ENCODE assay signal across 8 cellular contexts in the genomic region with DNA sequence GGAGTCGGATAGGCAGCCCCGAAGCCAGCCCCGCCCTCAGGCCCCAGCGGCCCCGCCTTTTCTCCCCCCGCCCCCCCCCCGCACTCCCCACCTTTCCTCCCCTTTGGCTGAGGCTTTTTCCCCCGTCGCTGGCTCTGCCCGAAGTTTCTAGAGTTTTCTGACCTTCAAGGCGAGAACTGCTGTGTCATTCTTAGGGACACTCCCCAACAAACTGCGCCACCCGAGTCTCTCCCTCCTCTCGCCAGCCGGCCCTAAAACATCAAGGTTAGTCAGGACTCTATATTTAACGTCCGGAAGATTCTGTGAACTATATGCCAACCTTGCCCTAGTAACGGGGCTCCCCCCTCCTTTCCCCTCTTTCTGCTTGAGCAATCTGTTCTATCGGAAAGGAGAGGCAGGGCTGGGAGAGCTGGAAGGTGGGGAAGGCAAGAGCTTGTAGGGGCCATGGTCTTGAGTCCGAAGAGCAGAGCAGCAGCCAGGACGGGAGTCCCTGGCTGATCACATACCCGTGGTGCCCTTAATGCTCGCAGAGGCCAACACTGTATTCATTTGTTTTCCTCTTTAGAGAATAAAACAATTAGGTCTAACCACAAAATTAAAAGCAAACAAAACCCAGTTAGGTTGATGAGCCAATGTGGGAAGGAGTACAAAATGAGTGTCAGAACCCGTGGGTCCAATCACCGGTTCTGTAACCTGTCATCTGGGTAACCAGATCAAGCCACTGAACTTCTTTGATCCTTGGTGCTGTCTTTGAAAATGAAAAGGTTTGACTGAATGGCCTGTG. TPM values are rescaled to one million over a fixed set of nuclear protein-coding genes. Genes with fewer than 3 reads are reported as not detected.
DNase-seq lines count a peak whose midpoint lies in the region; ATAC-seq and TF ChIP-seq lines count a peak whose summit lies in the region.

No MANE protein-coding gene starts in this region.

- intact Hi-C loops in Right ventricle myocardium inferior (cut with DNase I): no loop called here

- in situ Hi-C loops in SK-MEL-5 (cut with HindIII; ENCODE audit: low pct_unique_long_range_greater_than_20kb, low sequenced_read_pairs): no loop called here

- peak overlapping the region; percentile 94 for H3K27ac Mint-ChIP-seq in activated naive CD8-positive, alpha-beta T cell treated with anti-CD3 and anti-CD28 coated beads for 36 hours

- peaks cover 27% of the 10 kb centered on the region for H3K27me3 Mint-ChIP-seq in activated naive CD8-positive, alpha-beta T cell treated with anti-CD3 and anti-CD28 coated beads for 36 hours

- H3K9me3 Mint-ChIP-seq in activated naive CD8-positive, alpha-beta T cell treated with anti-CD3 and anti-CD28 coated beads for 36 hours: no peaks in the 10 kb centered on the region

- DNase-seq in GM12864 (ENCODE audit: low read depth): no peak
- peak; percentile 69 for DNase-seq in SK-MEL-5 (ENCODE audit: low read depth, low spot score)
- peak; percentile 44 for DNase-seq in activated naive CD8-positive, alpha-beta T cell treated with anti-CD3 and anti-CD28 coated beads for 36 hours
- DNase-seq in Right ventricle myocardium inferior (ENCODE audit: missing footprints): peak; percentile 88
- peak in 54 of 56 donors; percentile 14 to 91 (median 72) for DNase-seq in nucleus accumbens (lab: John Stamatoyannopoulos, UW)
- peak; percentile 92 for DNase-seq in ureter (ENCODE audit: low spot score)

- H3K4me3 ChIP-seq in GM12864 (ENCODE audit: low read depth, low read length): peak overlapping the region; percentile 67

- no peak for TF ChIP-seq CTCF in GM12864 (IDR thresholded peaks at IDR 0.05; ENCODE audit: low read depth, low read length, missing control alignments)

- ATAC-seq in HG03175 (IDR thresholded peaks at IDR 0.05; ENCODE audit: unreplicated experiment): peak; percentile 33
- peak; percentile 72 for ATAC-seq in Right ventricle myocardium inferior
- ATAC-seq in GM19023 (IDR thresholded peaks at IDR 0.05; ENCODE audit: unreplicated experiment): no peak

- H3K36me3 Mint-ChIP-seq in activated naive CD8-positive, alpha-beta T cell treated with anti-CD3 and anti-CD28 coated beads for 36 hours: no peaks in the 10 kb centered on the region

- H3K4me3 Mint-ChIP-seq in activated naive CD8-positive, alpha-beta T cell treated with anti-CD3 and anti-CD28 coated beads for 36 hours: peak overlapping the region; percentile 98

- H3K4me1 Mint-ChIP-seq in activated naive CD8-positive, alpha-beta T cell treated with anti-CD3 and anti-CD28 coated beads for 36 hours: peaks cover 46% of the 10 kb centered on the region

RNA-seq across cellular contexts. Expression of a gene that starts 5.3 kb away (rescaled TPM):
- total RNA-seq in SK-MEL-5 (2014; rRNA removed; shearing (Covaris generic)): 104 TPM in 2 replicates
- polyA plus RNA-seq in SK-MEL-5 (2015; cell fraction: cytosol; rRNA removed): 127 and 135 TPM in 2 replicates
- 30.9 and 34.3 TPM in 2 replicates for polyA plus RNA-seq in SK-MEL-5 (2015; cell fraction: nucleus; rRNA removed)
- 10 to 100 TPM; 21.6 to 24.3 TPM for total RNA-seq in activated naive CD8-positive, alpha-beta T cell treated with anti-CD3 and anti-CD28 coated beads for 36 hours
- 215 TPM for total RNA-seq in Right ventricle myocardium inferior
- 163 TPM for total RNA-seq in ureter

RNA-seq across cellular contexts. Expression of a gene that starts 6.9 kb away (rescaled TPM):
- 7.1 and 8.2 TPM in 2 replicates for total RNA-seq in SK-MEL-5 (2014; rRNA removed; shearing (Covaris generic))
- polyA plus RNA-seq in SK-MEL-5 (2015; cell fraction: cytosol; rRNA removed): 7.5 and 9.6 TPM in 2 replicates
- polyA plus RNA-seq in SK-MEL-5 (2015; cell fraction: nucleus; rRNA removed): 0.11 and 3.1 TPM in 2 replicates
- total RNA-seq in activated naive CD8-positive, alpha-beta T cell treated with anti-CD3 and anti-CD28 coated beads for 36 hours: 10 to 100 TPM; 24.3 to 24.8 TPM
- total RNA-seq in Right ventricle myocardium inferior (298 TPM), ureter (191 TPM)

RNA-seq across cellular contexts. Expression of a gene that starts 7.1 kb away (rescaled TPM):
- total RNA-seq in SK-MEL-5 (2014; rRNA removed; shearing (Covaris generic)): 0.29 TPM in 2 replicates
- 0.10 and 0.12 TPM in 2 replicates for polyA plus RNA-seq in SK-MEL-5 (2015; cell fraction: cytosol; rRNA removed)
- polyA plus RNA-seq in SK-MEL-5 (2015; cell fraction: nucleus; rRNA removed): 0.28 TPM in 1 of 2 replicates, not detected in the other
- 1 to 10 TPM; 1.2 to 1.5 TPM for total RNA-seq in activated naive CD8-positive, alpha-beta T cell treated with anti-CD3 and anti-CD28 coated beads for 36 hours
- total RNA-seq in Right ventricle myocardium inferior: 1.6 TPM
- total RNA-seq in ureter: 1.7 TPM

RNA-seq across cellular contexts. Expression of a gene that starts 15.5 kb away (rescaled TPM):
- 45.6 and 47.0 TPM in 2 replicates for total RNA-seq in SK-MEL-5 (2014; rRNA removed; shearing (Covaris generic))
- 68.2 and 81.9 TPM in 2 replicates for polyA plus RNA-seq in SK-MEL-5 (2015; cell fraction: cytosol; rRNA removed)
- 8.4 and 17.9 TPM in 2 replicates for polyA plus RNA-seq in SK-MEL-5 (2015; cell fraction: nucleus; rRNA removed)
- 100 to 1,000 TPM; 145 TPM for total RNA-seq in activated naive CD8-positive, alpha-beta T cell treated with anti-CD3 and anti-CD28 coated beads for 36 hours
- total RNA-seq in Right ventricle myocardium inferior (24.6 TPM), ureter (35.6 TPM)

RNA-seq across cellular contexts. Expression of a gene that starts 26.7 kb away (rescaled TPM):
- total RNA-seq in SK-MEL-5 (2014; rRNA removed; shearing (Covaris generic)): 38.9 and 53.0 TPM in 2 replicates
- polyA plus RNA-seq in SK-MEL-5 (2015; cell fraction: cytosol; rRNA removed): 134 and 160 TPM in 2 replicates
- polyA plus RNA-seq in SK-MEL-5 (2015; cell fraction: nucleus; rRNA removed): 172 and 179 TPM in 2 replicates
- total RNA-seq in activated naive CD8-positive, alpha-beta T cell treated with anti-CD3 and anti-CD28 coated beads for 36 hours: 100 to 1,000 TPM; 176 to 181 TPM
- total RNA-seq in Right ventricle myocardium inferior: 29.7 TPM
- 105 TPM for total RNA-seq in ureter
